In genomic region chr16:84548508-84548907, GRCh38 we compare ENCODE assay signal across 15 cellular contexts. TPM values are rescaled to one million over a fixed set of nuclear protein-coding genes. Genes with fewer than 3 reads are reported as not detected.
DNase-seq lines count a peak whose midpoint lies in the region; ATAC-seq, FAIRE-seq and TF ChIP-seq lines count a peak whose summit lies in the region.
"Had no signal": no experiment of that assay in that cellular context is flagged by ENCODE, and none has a peak within 500 bp of the region (broad histone marks: within the 10 kb centered on the region; RNA-seq: fewer than 3 reads in every experiment).

No MANE protein-coding gene starts in this region.

- H3K27ac ChIP-seq in endothelial cell of umbilical vein (ENCODE audit: insufficient read depth, low read depth, low read length) (peak overlapping the region; percentile 78), spleen (peak overlapping the region; percentile 59 to 90 (median 76))
- H3K27ac ChIP-seq: colonic mucosa had no signal

- H3K9me3 ChIP-seq in endothelial cell of umbilical vein (replicated peaks; ENCODE audit: control insufficient read depth, insufficient read depth, low read length) (no peaks in the 10 kb centered on the region), spleen (no peaks in the 10 kb centered on the region)
- H3K9me3 ChIP-seq: colonic mucosa had no signal

- no peaks in the 10 kb centered on the region for H3K27me3 Mint-ChIP-seq in T-cell

- 64 to 83% (median 77%) methylated on average over 7 to 8 of the region's 8 CpGs for WGBS in spleen, 5 donors

- H3K4me1 ChIP-seq in endothelial cell of umbilical vein (ENCODE audit: control insufficient read depth, extremely low read depth, insufficient read depth, low read length) = peaks cover 23% of the 10 kb centered on the region
- peaks cover 3 to 81% (median 26%) of the 10 kb centered on the region in 6 donors for H3K4me1 ChIP-seq in spleen

- H3K36me3 ChIP-seq in endothelial cell of umbilical vein (ENCODE audit: control insufficient read depth in 2 of 2, extremely low read depth in 1 of 2, insufficient read depth in 2 of 2, low read length in 2 of 2) (no peaks in the 10 kb centered on the region), spleen (no peaks in the 10 kb centered on the region)
- H3K36me3 ChIP-seq: colonic mucosa had no signal

- in situ Hi-C loops in GM13977 (cut with MboI; ENCODE audit: low pct_unique_long_range_greater_than_20kb, low sequenced_read_pairs, unreplicated experiment) = no loop called here

- CTCF ChIA-PET in T-cell (lab: Charles Lee) (no interaction called here), endothelial cell of umbilical vein (lab: Charles Lee) (interaction anchor here (1.0 kb wide), 1 partner anchor 73 kb away, joined by 5 read pairs; no protein-coding TSS in a partner anchor)

- TF ChIP-seq CTCF in endothelial cell of umbilical vein (IDR thresholded peaks at IDR 0.05; ENCODE audit: extremely low read depth in 1 of 2, insufficient read depth in 1 of 2, low read depth in 1 of 2, low read length in 2 of 2) (no peak), spleen (IDR thresholded peaks at IDR 0.05 in 8 of 11, conservative IDR thresholded peaks at IDR 0.05 in 3 of 11) (no peak), GM13977 (IDR thresholded peaks at IDR 0.05; ENCODE audit: extremely low read depth, insufficient read depth, missing control alignments) (no peak)

- H3K9ac ChIP-seq in endothelial cell of umbilical vein (replicated peaks; ENCODE audit: extremely low read depth, insufficient read depth, low read length) = no peak overlapping the region

- no peaks in the 10 kb centered on the region for H3K9me3 Mint-ChIP-seq in T-cell
- H3K9me3 Mint-ChIP-seq: nephron progenitor cell had no signal

- peaks cover 64 to 74% (median 68%) of the 10 kb centered on the region in 3 donors for H3K4me1 Mint-ChIP-seq in T-cell

- H3K9me1 ChIP-seq in endothelial cell of umbilical vein (replicated peaks; ENCODE audit: control insufficient read depth, extremely low read depth, insufficient read depth, low read length) = no peaks in the 10 kb centered on the region

- peak overlapping the region; percentile 98 to 99 for H3K27ac Mint-ChIP-seq in T-cell

- peaks cover 6% of the 10 kb centered on the region for H3K36me3 Mint-ChIP-seq in T-cell

- BruUV-seq in endothelial cell of umbilical vein (replicated peaks; lab: Mats Ljungman, UMichigan) = no TSS peak

- no peak overlapping the region for H3K4me2 ChIP-seq in endothelial cell of umbilical vein (ENCODE audit: insufficient read depth, low read length)

- intact Hi-C loops in endothelial cell of umbilical vein (cut with micrococcal nuclease) (loop anchor here (2.0 kb wide), 3 partner anchors 16 to 70 kb away; partner anchors contain the start of gene COTL1), spleen (cut with DNase I; ENCODE audit: low total_unique reads) (no loop called here)

- dilution Hi-C loops in endothelial cell of umbilical vein (cut with MboI; ENCODE audit: extremely low pct_ligation_motif_present, low sequenced_read_pairs) = no loop called here

- H3K4me3 Mint-ChIP-seq in T-cell = peak overlapping the region; percentile 83 to 88 (median 84)

- no peaks in the 10 kb centered on the region for H4K20me1 ChIP-seq in endothelial cell of umbilical vein (replicated peaks; ENCODE audit: control insufficient read depth, extremely low read depth, insufficient read depth, low read length)

- H2AFZ ChIP-seq in endothelial cell of umbilical vein (ENCODE audit: low read depth, low read length) = no peak overlapping the region

- POLR2A ChIA-PET in T-cell (lab: Charles Lee) = interaction anchor here in 1 of 2 donors (0.7 kb wide), 1 partner anchor 41 kb away, joined by 7 read pairs; no protein-coding TSS in a partner anchor
- POLR2A ChIA-PET in endothelial cell of umbilical vein (lab: Charles Lee) = no interaction called here

- TF ChIP-seq POLR2A in endothelial cell of umbilical vein (IDR thresholded peaks at IDR 0.05; ENCODE audit: low read depth, low read length) (no peak), spleen (IDR thresholded peaks at IDR 0.05) (no peak)

- H3K4me3 ChIP-seq in endothelial cell of umbilical vein (replicated peaks in 1 of 3; ENCODE audit: insufficient read depth in 1 of 3, low read depth in 1 of 3, low read length in 3 of 3) (no peak overlapping the region), spleen (peak overlapping the region in 2 of 8 donors; percentile 2 to 48)
- H3K4me3 ChIP-seq: colonic mucosa had no signal

- H3K79me2 ChIP-seq in endothelial cell of umbilical vein (ENCODE audit: control insufficient read depth, insufficient read depth, low read length) = no peaks in the 10 kb centered on the region

- H3K27me3 ChIP-seq in endothelial cell of umbilical vein (ENCODE audit: control insufficient read depth in 2 of 2, insufficient read depth in 2 of 2, low read length in 2 of 2) (no peaks in the 10 kb centered on the region), spleen (replicated peaks in 1 of 7) (peaks cover 0 to 12% (median 0%) of the 10 kb centered on the region in 7 donors)
- H3K27me3 ChIP-seq: colonic mucosa had no signal

- peak; percentile 56 for DNase-seq in activated CD4-positive, alpha-beta T cell treated with anti-CD3 and anti-CD28 coated beads for 48 hours
- DNase-seq in activated CD4-positive, alpha-beta T cell treated with anti-CD3 and anti-CD28 coated beads for 4 hours = no peak
- DNase-seq in T-cell = peak in 1 of 34 experiments; percentile 18
- DNase-seq in endothelial cell of umbilical vein (ENCODE audit: low read depth, low spot score) = no peak
- peak; percentile 76 for DNase-seq in spleen
- DNase-seq in NOMO-1 treated with dmso at 0.1 percent for 144 hours (lab: John Stamatoyannopoulos, UW; ENCODE audit: unreplicated experiment) = no peak
- DNase-seq in GM13977 (ENCODE audit: low spot score) = no peak
- no peak for DNase-seq in OCI-M2 (lab: John Stamatoyannopoulos, UW; ENCODE audit: unreplicated experiment)
- DNase-seq: colonic mucosa, foreskin fibroblast, GOT3, NCI-H1436 treated with DMSO at 0.1 percent for 48 hours, NCI-H774 had no signal

- no peak for FAIRE-seq in endothelial cell of umbilical vein (lab: Jason Lieb, UNC)
- FAIRE-seq: keratinocyte had no signal

- ATAC-seq in T-cell (replicated peaks in 1 of 4) = peak in 3 of 4 experiments; percentile 5 to 26 (median 17)

TF ChIP-seq in endothelial cell of umbilical vein, 7 proteins besides CTCF, POLR2A, EP300 and RAD21:
- TF ChIP-seq JUN (IDR thresholded peaks at IDR 0.05; ENCODE audit: borderline replicate concordance, insufficient read depth, insufficient read length, low read depth) (no peak), FOS (IDR thresholded peaks at IDR 0.05; ENCODE audit: borderline replicate concordance, insufficient read depth, low read length) (no peak), MYC (IDR thresholded peaks at IDR 0.05; ENCODE audit: low read depth, low read length) (no peak), GATA2 (IDR thresholded peaks at IDR 0.05; ENCODE audit: insufficient read depth, insufficient read length, low read depth, low read length) (no peak), EZH2 (IDR thresholded peaks at IDR 0.05; ENCODE audit: borderline replicate concordance, low read depth, low read length, severe bottlenecking) (no peak)

RNA-seq across cellular contexts. Expression of gene MEAK7, which starts 44.0 kb away (rescaled TPM):
- 10 to 100 TPM in 3 of 5 donors, 1 to 10 TPM in 2; 6.2 to 12.3 (median 10.2) TPM for total RNA-seq in T-cell
- 19.3 and 22.7 TPM in 2 replicates for total RNA-seq in endothelial cell of umbilical vein
- 16.2 and 17.9 TPM in 2 replicates for polyA plus RNA-seq in endothelial cell of umbilical vein
- polyA plus RNA-seq in endothelial cell of umbilical vein (2011; cell fraction: cytosol; rRNA removed) = 13.4 and 13.9 TPM in 2 replicates
- 15.0 and 18.1 TPM in 2 replicates for polyA plus RNA-seq in endothelial cell of umbilical vein (2011; cell fraction: nucleus; rRNA removed)
- 19.5 and 22.5 TPM in 2 replicates for polyA plus RNA-seq in endothelial cell of umbilical vein (2012)
- polyA minus RNA-seq in endothelial cell of umbilical vein = 26.0 and 29.2 TPM in 2 replicates
- polyA minus RNA-seq in endothelial cell of umbilical vein (2011; cell fraction: cytosol; rRNA and poly(A)+ RNA removed) = 9.0 TPM
- polyA minus RNA-seq in endothelial cell of umbilical vein (2011; cell fraction: nucleus; rRNA and poly(A)+ RNA removed) = 13.7 and 13.8 TPM in 2 replicates
- 10 to 100 TPM in 5 of 7 donors, 1 to 10 TPM in 2; 9.4 to 14.9 (median 11.1) TPM for total RNA-seq in spleen
- polyA plus RNA-seq in spleen = 1 to 10 TPM; 1.5 to 2.7 (median 1.5) TPM

Comparison
In these comparisons a context has a peak if more than half of its experiments do, and no peak if none do; other contexts are left out.
1. DNase-seq: peak in activated CD4-positive, alpha-beta T cell treated with anti-CD3 and anti-CD28 coated beads for 48 hours (single experiment) and spleen (single experiment); none in activated CD4-positive, alpha-beta T cell treated with anti-CD3 and anti-CD28 coated beads for 4 hours (0 of 2), endothelial cell of umbilical vein (single experiment), NOMO-1 treated with dmso at 0.1 percent for 144 hours (single experiment), GM13977 (single experiment) and OCI-M2 (single experiment).